In the genomic region with DNA sequence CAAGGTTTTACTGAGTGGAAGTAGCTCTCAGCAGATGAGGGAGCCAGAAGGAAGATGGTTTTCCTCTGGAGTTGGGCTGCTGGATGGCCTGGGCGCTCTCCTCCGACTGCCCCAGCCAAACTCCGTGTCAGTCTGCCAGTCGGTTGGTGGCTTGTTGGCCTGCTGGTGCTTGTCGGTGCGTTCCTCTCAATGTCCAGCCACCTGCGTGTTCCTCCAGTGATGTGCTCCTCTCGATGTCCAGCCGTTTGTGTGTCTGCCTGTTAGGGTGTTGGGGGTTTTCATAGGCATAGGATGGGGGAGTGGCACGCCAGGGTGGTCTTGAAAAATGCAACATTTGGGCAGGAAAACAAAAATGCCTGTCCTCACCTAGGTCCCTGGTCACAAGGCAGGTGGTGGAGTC, we compare ENCODE assay signal across 19 cellular contexts.
"Had no signal": no experiment of that assay in that cellular context is flagged by ENCODE, and none has a peak within 500 bp of the region (broad histone marks: within the 10 kb centered on the region; RNA-seq: fewer than 3 reads in every experiment).

No MANE protein-coding gene starts in this region.

- H3K79me2 ChIP-seq: hepatocyte, parathyroid adenoma had no signal

- H3K9me3 ChIP-seq: right lobe of liver had no signal

- ATAC-seq: mucosa of descending colon; naive thymus-derived CD4-positive, alpha-beta T cell; natural killer cell treated with Interleukin-12 subunit alpha and Interleukin-12 subunit beta and Interleukin-15 and Interleukin-18, amount 100 ng/mL, for 72 hours; right lobe of liver had no signal

- H3K9ac ChIP-seq: parathyroid adenoma had no signal

- H3K36me3 ChIP-seq: left ventricle myocardium inferior, right atrium auricular region, right lobe of liver, tibial nerve, uterus had no signal

- H3K4me2 ChIP-seq: hepatocyte had no signal

- H3K4me1 ChIP-seq: parathyroid adenoma, right atrium auricular region, right lobe of liver, uterus had no signal

- H3K27me3 ChIP-seq: hepatocyte, right atrium auricular region, right lobe of liver, tibial nerve, uterus had no signal

- H2AFZ ChIP-seq: hepatocyte, parathyroid adenoma had no signal

- H3K27ac ChIP-seq: hepatocyte, left ventricle myocardium inferior, parathyroid adenoma, right atrium auricular region, right lobe of liver, tibial nerve, uterus had no signal

- H3K4me3 ChIP-seq: hepatocyte, left ventricle myocardium inferior, lung, mucosa of descending colon, right atrium auricular region, right lobe of liver, tibial nerve, uterus had no signal

- DNase-seq: islet precursor cell; left ventricle myocardium inferior; midbrain; mucosa of descending colon; naive thymus-derived CD4-positive, alpha-beta T cell; nucleus accumbens; right lobe of liver; stimulated activated CD4-positive, alpha-beta T cell treated with anti-CD3 and anti-CD28 coated beads, Interleukin-12 subunit alpha, Interleukin-12 subunit beta, amount 100 ng/mL, for 4 hours; stimulated activated CD4-positive, alpha-beta T cell treated with anti-CD3 and anti-CD28 coated beads, Interleukin-15, amount 100 ng/mL, for 24 hours; stimulated activated CD4-positive, alpha-beta T cell treated with anti-CD3 and anti-CD28 coated beads, Interleukin-2, amount 100 ng/mL, for 24 hours; stimulated activated CD4-positive, alpha-beta T cell treated with anti-CD3 and anti-CD28 coated beads, Interleukin-4, amount 100 ng/mL, for 1 hour; stimulated activated naive CD4-positive, alpha-beta T cell; uterus had no signal
